8 cellular contexts compared by ENCODE assay signal in genomic region chr11:118608268-118609214, GRCh38. TPM values are rescaled to one million over a fixed set of nuclear protein-coding genes. Genes with fewer than 3 reads are reported as not detected.
DNase-seq lines count a peak whose midpoint lies in the region; ATAC-seq and TF ChIP-seq lines count a peak whose summit lies in the region.

No MANE protein-coding gene starts in this region.

- no CpG with 5 or more reads among the region's 78 CpGs for WGBS in H9 (ENCODE audit: extremely low coverage, insufficient read length, low lambda C conversion rate)
- 9 to 14% methylated on average over 74 to 78 of the region's 78 CpGs for WGBS in heart right ventricle, 2 donors

- H3K4me2 ChIP-seq in H9 (ENCODE audit: insufficient read depth, insufficient read length, low read length) = peak overlapping the region; percentile 46

- H4K91ac ChIP-seq in H9 (ENCODE audit: insufficient read length, low read depth, low read length) = no peak overlapping the region

- no peak overlapping the region for H3K9ac ChIP-seq in H9 (ENCODE audit: extremely low read depth, insufficient read length, low read length)

- no peak overlapping the region for H2BK20ac ChIP-seq in H9 (ENCODE audit: low read depth, low read length, poor library complexity, severe bottlenecking)

- no peak overlapping the region for H3K14ac ChIP-seq in H9 (ENCODE audit: insufficient read depth, low read length)

- H4K8ac ChIP-seq in H9 (replicated peaks; ENCODE audit: insufficient read length, low read depth, low read length) = no peak overlapping the region

- H3K4me3 ChIP-seq in heart right ventricle = peak overlapping the region; percentile 65 to 97 (median 92)

- no peak overlapping the region for H3K27ac ChIP-seq in H9 (ENCODE audit: insufficient read length, low read depth, low read length)
- peak overlapping the region; percentile 94 to 99 (median 97) for H3K27ac ChIP-seq in heart right ventricle

- intact Hi-C loops in heart right ventricle (cut with DNase I) = loop anchor here in 3 of 10 donors (5.0 kb wide), 3 partner anchors 36 to 184 kb away; partner anchors contain the start of genes ARCN1 (in 2 of the 3) and DDX6 (in 1 of the 3)
- intact Hi-C loops in posterior vena cava (cut with DNase I) = no loop called here

- peaks cover 8% of the 10 kb centered on the region for H3K4me1 ChIP-seq in H9 (ENCODE audit: insufficient read depth, low read length)
- peaks cover 10 to 83% (median 45%) of the 10 kb centered on the region in 9 donors for H3K4me1 ChIP-seq in heart right ventricle

- H3K27ac Mint-ChIP-seq in H9 = no peak overlapping the region; a peak in 1 of 7 replicates
- H3K27ac Mint-ChIP-seq in type B pancreatic cell = peak overlapping the region; percentile 78

- peaks cover 0 to 8% (median 0%) of the 10 kb centered on the region in 9 donors for H3K36me3 ChIP-seq in heart right ventricle

- H2BK12ac ChIP-seq in H9 (ENCODE audit: insufficient read length, low read depth, low read length) = no peak overlapping the region

- H4K20me1 ChIP-seq in H9 (ENCODE audit: control insufficient read depth, insufficient read depth, insufficient read length) = no peaks in the 10 kb centered on the region

- no peak overlapping the region for H3K56ac ChIP-seq in H9 (ENCODE audit: insufficient read length, low read depth, low read length)

- H3K9me3 Mint-ChIP-seq in H9 = peaks cover 0 to 6% of the 10 kb centered on the region in 2 experiments; a peak in 4 of 5 replicates
- no peaks in the 10 kb centered on the region for H3K9me3 Mint-ChIP-seq in type B pancreatic cell

- H3K4me3 Mint-ChIP-seq in H9 = peak overlapping the region; percentile 54 to 85
- peak overlapping the region; percentile 91 for H3K4me3 Mint-ChIP-seq in type B pancreatic cell

- H2AK5ac ChIP-seq in H9 (ENCODE audit: insufficient read length, low read length) = no peak overlapping the region

- ATAC-seq in heart right ventricle (peak; percentile 23 to 77 (median 42)), GM18870 (IDR thresholded peaks at IDR 0.05; ENCODE audit: unreplicated experiment) (no peak), GM19452 (IDR thresholded peaks at IDR 0.05; ENCODE audit: unreplicated experiment) (no peak)

- no peak overlapping the region for H3T11ph ChIP-seq in H9 (ENCODE audit: low read length)

- no peak overlapping the region for H2BK5ac ChIP-seq in H9 (ENCODE audit: insufficient read length, low read length)

- H3K23ac ChIP-seq in H9 (ENCODE audit: insufficient read length, low read depth, low read length) = no peak overlapping the region

- H3K27me3 ChIP-seq in H9 (ENCODE audit: insufficient read depth, low read length) (peaks cover 56% of the 10 kb centered on the region), heart right ventricle (peaks cover 0 to 56% (median 0%) of the 10 kb centered on the region in 7 donors)

- peaks cover 16% of the 10 kb centered on the region for H3K23me2 ChIP-seq in H9 (ENCODE audit: insufficient read length, low read depth, low read length, poor library complexity, severe bottlenecking)

- TF ChIP-seq CTCF in H9 (conservative IDR thresholded peaks at IDR 0.05) (no peak), heart right ventricle (IDR thresholded peaks at IDR 0.05) (no peak), type B pancreatic cell (conservative IDR thresholded peaks at IDR 0.05) (no peak)

- H3K4me1 Mint-ChIP-seq in H9 = peaks cover 50 to 59% of the 10 kb centered on the region in 2 experiments
- H3K4me1 Mint-ChIP-seq in type B pancreatic cell (ENCODE audit: unreplicated experiment) = peaks cover 53% of the 10 kb centered on the region

- no peaks in the 10 kb centered on the region for H3K9me3 ChIP-seq in H9 (ENCODE audit: control insufficient read depth, low read depth, low read length)
- H3K9me3 ChIP-seq in heart right ventricle = no peaks in the 10 kb centered on the region

- H2BK120ac ChIP-seq in H9 (ENCODE audit: low read depth, low read length, poor library complexity, severe bottlenecking) = no peak overlapping the region

- no peaks in the 10 kb centered on the region for H3K79me1 ChIP-seq in H9 (ENCODE audit: insufficient read depth, low read depth, low read length, poor library complexity, severe bottlenecking)

- no peak overlapping the region for H2BK15ac ChIP-seq in H9 (ENCODE audit: low read depth, low read length)

- H3K27me3 Mint-ChIP-seq in H9 (ENCODE audit: low read depth) (peaks cover 82% of the 10 kb centered on the region), type B pancreatic cell (peaks cover 39% of the 10 kb centered on the region)

- H3K4ac ChIP-seq in H9 (ENCODE audit: low read depth, low read length) = no peak overlapping the region

- H3K79me2 ChIP-seq in H9 (ENCODE audit: insufficient read depth, low read length) = no peaks in the 10 kb centered on the region

- DNase-seq in H9 (no peak), SW480 (ENCODE audit: low spot score) (peak; percentile 69), heart right ventricle (peak; percentile 79 to 81), posterior vena cava (ENCODE audit: low spot score) (peak; percentile 96), type B pancreatic cell (ENCODE audit: extremely low spot score, unreplicated experiment) (no peak)
- peak; percentile 32 for DNase-seq in activated naive CD8-positive, alpha-beta T cell treated with anti-CD3 and anti-CD28 coated beads, Interleukin-2, amount 50 U/mL, for 16 hours (ENCODE audit: low read depth, low spot score)

- H2AFZ ChIP-seq in H9 (ENCODE audit: low read length) = no peak overlapping the region

- H3K36me3 Mint-ChIP-seq in H9 (ENCODE audit: insufficient read depth in 1 of 3, low read depth in 3 of 3) = peaks cover 0 to 4% (median 0%) of the 10 kb centered on the region in 3 experiments; a peak in 3 of 7 replicates
- H3K36me3 Mint-ChIP-seq in type B pancreatic cell = no peaks in the 10 kb centered on the region

- peak overlapping the region; percentile 20 for H3K18ac ChIP-seq in H9 (ENCODE audit: insufficient read length, low read depth, low read length)

- H4K5ac ChIP-seq in H9 (ENCODE audit: insufficient read length, low read depth, low read length) = no peak overlapping the region

RNA-seq across cellular contexts. Expression of gene PHLDB1, which starts 1.1 kb away (rescaled TPM):
- total RNA-seq in H9 (2021) (55.7 and 56.0 TPM in 2 replicates), heart right ventricle (100 to 1,000 TPM in 9 of 10 donors, 10 to 100 TPM in 1; 81.9 to 125 (median 114) TPM), posterior vena cava (100 to 1,000 TPM; 155 to 201 TPM), type B pancreatic cell (ENCODE audit: low replicate concordance) (21.2 and 63.1 TPM in 2 replicates)
- 100 to 1,000 TPM in 1 of 2 donors, 10 to 100 TPM in 1; 74.9 to 259 TPM for polyA plus RNA-seq in heart right ventricle

RNA-seq across cellular contexts. Expression of gene ARCN1, which starts 36.3 kb away (rescaled TPM):
- total RNA-seq in H9 (2021) = 152 TPM in 2 replicates
- total RNA-seq in heart right ventricle = 100 to 1,000 TPM in 4 of 10 donors, 10 to 100 TPM in 6; 84.8 to 122 (median 98.3) TPM
- 10 to 100 TPM; 48.8 to 88.1 TPM for polyA plus RNA-seq in heart right ventricle
- 100 to 1,000 TPM; 148 to 176 TPM for total RNA-seq in posterior vena cava
- total RNA-seq in type B pancreatic cell (ENCODE audit: low replicate concordance) = 139 and 175 TPM in 2 replicates

RNA-seq across cellular contexts. Expression of gene IFT46, which starts 42.8 kb away (rescaled TPM):
- 10.3 and 11.5 TPM in 2 replicates for total RNA-seq in H9 (2021)
- 10 to 100 TPM; 14.0 to 23.4 (median 20.5) TPM for total RNA-seq in heart right ventricle
- polyA plus RNA-seq in heart right ventricle = 10 to 100 TPM; 22.2 to 23.0 TPM
- 10 to 100 TPM; 15.9 TPM for total RNA-seq in posterior vena cava
- 18.9 and 28.7 TPM in 2 replicates for total RNA-seq in type B pancreatic cell (ENCODE audit: low replicate concordance)

Comparison
In these comparisons a context has a peak if more than half of its experiments do, and no peak if none do; other contexts are left out.
1. DNase-seq: peak in SW480 (single experiment), activated naive CD8-positive, alpha-beta T cell treated with anti-CD3 and anti-CD28 coated beads, Interleukin-2, amount 50 U/mL, for 16 hours (single experiment), heart right ventricle (2 of 2) and posterior vena cava (single experiment); none in H9 (single experiment) and type B pancreatic cell (single experiment).
2. ATAC-seq: peak in heart right ventricle (8 of 8); none in GM18870 (single experiment) and GM19452 (single experiment).